Comparison of ENCODE assay signal across 18 cellular contexts in genomic region chr6:87334683-87335082, GRCh38. TPM values are rescaled to one million over a fixed set of nuclear protein-coding genes. Genes with fewer than 3 reads are reported as not detected.
"Had no signal": no experiment of that assay in that cellular context is flagged by ENCODE, and none has a peak within 500 bp of the region (broad histone marks: within the 10 kb centered on the region; RNA-seq: fewer than 3 reads in every experiment).

No MANE protein-coding gene starts in this region.

- H3K27ac ChIP-seq: dorsolateral prefrontal cortex, gastrocnemius medialis, hepatocyte, tibial artery, vagina had no signal

- DNase-seq: activated B cell treated with CpG ODN at 0.5 μM for 24 hours; activated CD4-positive, alpha-beta T cell treated with anti-CD3 and anti-CD28 coated beads, Interleukin-2, amount 10 ng/mL, durations not matched to agents 24 days and 14 days; activated naive CD4-positive, alpha-beta T cell treated with anti-CD3 and anti-CD28 coated beads, Interleukin-2, amount 50 U/mL, for 16 hours; activated T-cell treated with anti-CD3 and anti-CD28 coated beads for 4 hours; amniotic stem cell; dorsolateral prefrontal cortex; gastrocnemius medialis; naive B cell; T-helper 17 cell; tibial artery had no signal

- H2AFZ ChIP-seq: hepatocyte had no signal

- H3K27ac Mint-ChIP-seq: activated T-helper 17 cell treated with anti-CD3 and anti-CD28 coated beads, Interleukin-2, amount 50 U/mL, for 72 hours; T-helper 17 cell had no signal

- H3K36me3 ChIP-seq: gastrocnemius medialis, tibial artery, vagina had no signal

- H3K27me3 ChIP-seq: dorsolateral prefrontal cortex, gastrocnemius medialis, hepatocyte, tibial artery, vagina had no signal

- ATAC-seq: activated T-helper 17 cell treated with anti-CD3 and anti-CD28 coated beads, Interleukin-2, amount 50 U/mL, for 72 hours; gastrocnemius medialis; T-helper 17 cell had no signal

- H3K4me3 Mint-ChIP-seq: activated B cell treated with CpG ODN at 0.5 μM for 24 hours; activated CD4-positive, alpha-beta T cell treated with anti-CD3 and anti-CD28 coated beads, Interleukin-2, amount 10 ng/mL, durations not matched to agents 24 days and 14 days; activated T-helper 17 cell treated with anti-CD3 and anti-CD28 coated beads, Interleukin-2, amount 50 U/mL, for 72 hours; T-helper 17 cell had no signal

- H3K4me3 ChIP-seq: dorsolateral prefrontal cortex, gastrocnemius medialis, hepatocyte, lung, smooth muscle cell, tibial artery, vagina had no signal

- H3K9me3 ChIP-seq: gastrocnemius medialis, tibial artery, vagina had no signal

- H3K4me2 ChIP-seq: hepatocyte, smooth muscle cell had no signal

- H3K27me3 Mint-ChIP-seq: activated B cell treated with CpG ODN at 0.5 μM for 24 hours; activated CD4-positive, alpha-beta T cell treated with anti-CD3 and anti-CD28 coated beads, Interleukin-2, amount 10 ng/mL, durations not matched to agents 24 days and 14 days; activated T-helper 17 cell treated with anti-CD3 and anti-CD28 coated beads, Interleukin-2, amount 50 U/mL, for 72 hours; naive B cell; T-helper 17 cell had no signal

RNA-seq across cellular contexts. Expression of gene GJB7, which starts 5.6 kb away (rescaled TPM):
- total RNA-seq: activated B cell treated with CpG ODN at 0.5 μM for 24 hours; activated CD4-positive, alpha-beta T cell treated with anti-CD3 and anti-CD28 coated beads, Interleukin-2, amount 10 ng/mL, durations not matched to agents 24 days and 14 days; activated CD8-positive, alpha-beta memory T cell treated with anti-CD3 and anti-CD28 coated beads for 36 hours; activated T-helper 17 cell treated with anti-CD3 and anti-CD28 coated beads, Interleukin-2, amount 50 U/mL, for 72 hours; gastrocnemius medialis; kidney epithelial cell; T-helper 17 cell; vagina had no signal
- polyA plus RNA-seq: esophagus, hepatocyte had no signal
